19 cellular contexts compared by ENCODE assay signal in genomic region chr12:91256471-91256870, GRCh38.
DNase-seq lines count a peak whose midpoint lies in the region; ATAC-seq lines count a peak whose summit lies in the region.
"Had no signal": no experiment of that assay in that cellular context is flagged by ENCODE, and none has a peak within 500 bp of the region (broad histone marks: within the 10 kb centered on the region; RNA-seq: fewer than 3 reads in every experiment).

No MANE protein-coding gene starts in this region.

- H4K20me1 ChIP-seq in Karpas-422 (ENCODE audit: insufficient read depth, low read depth, low read length): no peaks in the 10 kb centered on the region
- H4K20me1 ChIP-seq: BLaER1 had no signal

- peak; percentile 38 for DNase-seq in Karpas-422
- peak; percentile 25 for DNase-seq in brain pericyte (ENCODE audit: low read depth, low spot score)
- DNase-seq in iris pigment epithelial cell (ENCODE audit: low read depth): peak; percentile 68
- DNase-seq in sciatic nerve (ENCODE audit: low spot score): no peak
- no peak for DNase-seq in activated CD4-positive, alpha-beta T cell treated with anti-CD3 and anti-CD28 coated beads for 36 hours
- DNase-seq in T-helper 1 cell: no peak
- DNase-seq: CD4-positive, alpha-beta memory T cell; DMS79; Kasumi-1; NCI-H1092 treated with DMSO at 0.1 percent for 48 hours; NCI-H146; NCI-H2029 treated with DMSO at 0.1 percent for 48 hours; NCI-H748 treated with DMSO at 0.1 percent for 48 hours had no signal

- POLR2A ChIA-PET in activated CD4-positive, alpha-beta T cell treated with anti-CD3 and anti-CD28 coated beads for 36 hours (lab: Charles Lee): no interaction called here

- H3K27ac ChIP-seq in Karpas-422 (ENCODE audit: low read length): no peak overlapping the region
- H3K27ac ChIP-seq: BLaER1, SK-N-MC had no signal

- no peaks in the 10 kb centered on the region for H3K36me3 Mint-ChIP-seq in activated CD4-positive, alpha-beta T cell treated with anti-CD3 and anti-CD28 coated beads for 36 hours (ENCODE audit: low read depth)
- H3K36me3 Mint-ChIP-seq: CD4-positive, alpha-beta memory T cell; IgD-negative memory B cell had no signal

- H3K27me3 Mint-ChIP-seq in activated CD4-positive, alpha-beta T cell treated with anti-CD3 and anti-CD28 coated beads for 36 hours: peaks cover 5% of the 10 kb centered on the region
- H3K27me3 Mint-ChIP-seq: IgD-negative memory B cell had no signal

- intact Hi-C loops in sciatic nerve (cut with DNase I): no loop called here
- intact Hi-C loops in activated CD4-positive, alpha-beta T cell treated with anti-CD3 and anti-CD28 coated beads for 36 hours (cut with DNase I, micrococcal nuclease): no loop called here

- H3K27me3 ChIP-seq in Karpas-422 (ENCODE audit: low read length): no peaks in the 10 kb centered on the region
- H3K27me3 ChIP-seq: BLaER1 had no signal

- no peaks in the 10 kb centered on the region for H3K4me1 Mint-ChIP-seq in activated CD4-positive, alpha-beta T cell treated with anti-CD3 and anti-CD28 coated beads for 36 hours
- H3K4me1 Mint-ChIP-seq: CD4-positive, alpha-beta memory T cell; IgD-negative memory B cell had no signal

- H3K9me3 Mint-ChIP-seq in activated CD4-positive, alpha-beta T cell treated with anti-CD3 and anti-CD28 coated beads for 36 hours (ENCODE audit: low read depth): no peaks in the 10 kb centered on the region

- H3K9me3 ChIP-seq in Karpas-422 (ENCODE audit: low read length): no peaks in the 10 kb centered on the region
- H3K9me3 ChIP-seq: BLaER1 had no signal

- H3K4me3 Mint-ChIP-seq in activated CD4-positive, alpha-beta T cell treated with anti-CD3 and anti-CD28 coated beads for 36 hours: no peak overlapping the region
- H3K4me3 Mint-ChIP-seq: CD4-positive, alpha-beta memory T cell; IgD-negative memory B cell had no signal

- H3K4me2 ChIP-seq in Karpas-422 (ENCODE audit: low read depth, low read length, poor library complexity, severe bottlenecking): no peak overlapping the region
- H3K4me2 ChIP-seq: BLaER1 had no signal

- no peak overlapping the region for H3K27ac Mint-ChIP-seq in activated CD4-positive, alpha-beta T cell treated with anti-CD3 and anti-CD28 coated beads for 36 hours
- H3K27ac Mint-ChIP-seq: IgD-negative memory B cell had no signal

- no peak overlapping the region for H2AFZ ChIP-seq in Karpas-422 (ENCODE audit: low read length)

- H3K36me3 ChIP-seq in Karpas-422 (ENCODE audit: insufficient read depth, low read length): no peaks in the 10 kb centered on the region
- H3K36me3 ChIP-seq: BLaER1 had no signal

- no peaks in the 10 kb centered on the region for H3K79me2 ChIP-seq in Karpas-422 (ENCODE audit: low read length)

- ATAC-seq in sciatic nerve (peak; percentile 43), HG02571 (IDR thresholded peaks at IDR 0.05; ENCODE audit: unreplicated experiment) (no peak), HG03039 (IDR thresholded peaks at IDR 0.05; ENCODE audit: unreplicated experiment) (no peak)
- no peak for ATAC-seq in activated CD4-positive, alpha-beta T cell treated with anti-CD3 and anti-CD28 coated beads for 36 hours
- ATAC-seq: Right ventricle myocardium inferior had no signal

- peaks cover 6% of the 10 kb centered on the region for H3K4me1 ChIP-seq in Karpas-422 (ENCODE audit: low read length)
- H3K4me1 ChIP-seq: BLaER1 had no signal

- no peak overlapping the region for H3K9ac ChIP-seq in Karpas-422 (ENCODE audit: low read length)
- H3K9ac ChIP-seq: BLaER1 had no signal

- no peaks in the 10 kb centered on the region for H3K9me2 ChIP-seq in Karpas-422 (replicated peaks; ENCODE audit: insufficient read depth, low read length)

- no peak overlapping the region for H3K4me3 ChIP-seq in Karpas-422 (ENCODE audit: low read length)
- H3K4me3 ChIP-seq: BLaER1, SK-N-MC had no signal

- CTCF ChIA-PET in activated CD4-positive, alpha-beta T cell treated with anti-CD3 and anti-CD28 coated beads for 36 hours (lab: Charles Lee): no interaction called here

Comparison
In these comparisons a context has a peak if more than half of its experiments do, and no peak if none do; other contexts are left out.
1. DNase-seq: peak in Karpas-422 (single experiment), brain pericyte (single experiment) and iris pigment epithelial cell (single experiment); none in sciatic nerve (single experiment), activated CD4-positive, alpha-beta T cell treated with anti-CD3 and anti-CD28 coated beads for 36 hours (single experiment) and T-helper 1 cell (0 of 5).